ENCODE assay signal across 14 cellular contexts in genomic region chr6:347232-347631, GRCh38. TPM values are rescaled to one million over a fixed set of nuclear protein-coding genes. Genes with fewer than 3 reads are reported as not detected.
DNase-seq lines count a peak whose midpoint lies in the region; ATAC-seq, FAIRE-seq and TF ChIP-seq lines count a peak whose summit lies in the region.
"Had no signal": no experiment of that assay in that cellular context is flagged by ENCODE, and none has a peak within 500 bp of the region (broad histone marks: within the 10 kb centered on the region; RNA-seq: fewer than 3 reads in every experiment).

No MANE protein-coding gene starts in this region.

- peaks cover 57 to 70% of the 10 kb centered on the region in 2 donors for H3K36me3 Mint-ChIP-seq in stimulated activated naive B cell treated with anti-CD40 and anti-IgM and Interleukin-4, amounts not matched to agents 10 μg/mL and 1 μg/mL and 100 μg/mL, for 72 hours
- peaks cover 52% of the 10 kb centered on the region for H3K36me3 Mint-ChIP-seq in stimulated activated effector memory CD8-positive, alpha-beta T cell treated with anti-CD3 and anti-CD28 coated beads, Interleukin-12 subunit alpha, Interleukin-12 subunit beta, amount 100 ng/mL, for 72 hours

- H3K4me1 ChIP-seq in small intestine (ENCODE audit: control insufficient read depth in 2 of 2, insufficient read depth in 1 of 2, low read depth in 1 of 2, low read length in 1 of 2), result no peaks in the 10 kb centered on the region
- H3K4me1 ChIP-seq in sigmoid colon, result peaks cover 0 to 9% (median 3%) of the 10 kb centered on the region in 4 donors

- H3K27ac ChIP-seq in small intestine (ENCODE audit: low read depth in 1 of 2, low read length in 1 of 2) (no peak overlapping the region), sigmoid colon (no peak overlapping the region)
- H3K27ac ChIP-seq: GM23248 had no signal

- peaks cover 0 to 4% of the 10 kb centered on the region in 2 donors for H3K9me3 Mint-ChIP-seq in stimulated activated naive B cell treated with anti-CD40 and anti-IgM and Interleukin-4, amounts not matched to agents 10 μg/mL and 1 μg/mL and 100 μg/mL, for 72 hours
- H3K9me3 Mint-ChIP-seq in stimulated activated effector memory CD8-positive, alpha-beta T cell treated with anti-CD3 and anti-CD28 coated beads, Interleukin-12 subunit alpha, Interleukin-12 subunit beta, amount 100 ng/mL, for 72 hours, result no peaks in the 10 kb centered on the region

- intact Hi-C loops in sigmoid colon (cut with DNase I), result no loop called here

- peaks cover 36 to 83% of the 10 kb centered on the region in 2 donors for H3K4me1 Mint-ChIP-seq in stimulated activated naive B cell treated with anti-CD40 and anti-IgM and Interleukin-4, amounts not matched to agents 10 μg/mL and 1 μg/mL and 100 μg/mL, for 72 hours
- H3K4me1 Mint-ChIP-seq in stimulated activated effector memory CD8-positive, alpha-beta T cell treated with anti-CD3 and anti-CD28 coated beads, Interleukin-12 subunit alpha, Interleukin-12 subunit beta, amount 100 ng/mL, for 72 hours, result peaks cover 16% of the 10 kb centered on the region

- ATAC-seq in GM19043 (IDR thresholded peaks at IDR 0.05; ENCODE audit: low read depth, unreplicated experiment), result peak; percentile 82
- ATAC-seq in HG02588 (IDR thresholded peaks at IDR 0.05; ENCODE audit: unreplicated experiment), result peak; percentile 63
- ATAC-seq in HG03378 (IDR thresholded peaks at IDR 0.05; ENCODE audit: unreplicated experiment), result peak; percentile 80
- ATAC-seq in stimulated activated naive B cell treated with anti-CD40 and anti-IgM and Interleukin-4, amounts not matched to agents 10 μg/mL and 1 μg/mL and 100 μg/mL, for 72 hours (replicated peaks), result peak; percentile 93
- ATAC-seq in stimulated activated effector memory CD8-positive, alpha-beta T cell treated with anti-CD3 and anti-CD28 coated beads, Interleukin-12 subunit alpha, Interleukin-12 subunit beta, amount 100 ng/mL, for 72 hours, result no peak

- WGBS in small intestine, 3 donors, result 88 to 92% (median 88%) methylated on average over 4 of the region's 4 CpGs
- WGBS in sigmoid colon, 2 donors, result 79 to 92% methylated on average over 4 of the region's 4 CpGs

- FAIRE-seq in small intestine (lab: Jason Lieb, UNC), result no peak
- FAIRE-seq: astrocyte had no signal

- H3K9me3 ChIP-seq in small intestine (ENCODE audit: control insufficient read depth, low read depth), result peaks cover 1% of the 10 kb centered on the region
- H3K9me3 ChIP-seq in sigmoid colon, result no peaks in the 10 kb centered on the region

- H3K27me3 Mint-ChIP-seq in stimulated activated naive B cell treated with anti-CD40 and anti-IgM and Interleukin-4, amounts not matched to agents 10 μg/mL and 1 μg/mL and 100 μg/mL, for 72 hours, result no peaks in the 10 kb centered on the region

- TF ChIP-seq POLR2A in sigmoid colon (IDR thresholded peaks at IDR 0.05), result no peak

- H3K4me3 ChIP-seq in small intestine (ENCODE audit: low read depth in 1 of 2, low read length in 2 of 2) (no peak overlapping the region), sigmoid colon (no peak overlapping the region)
- H3K4me3 ChIP-seq: GM23248 had no signal

- TF ChIP-seq CTCF in sigmoid colon (IDR thresholded peaks at IDR 0.05), result no peak

- H3K4me3 Mint-ChIP-seq in stimulated activated naive B cell treated with anti-CD40 and anti-IgM and Interleukin-4, amounts not matched to agents 10 μg/mL and 1 μg/mL and 100 μg/mL, for 72 hours, result peak overlapping the region; percentile 45 to 46
- no peak overlapping the region for H3K4me3 Mint-ChIP-seq in stimulated activated effector memory CD8-positive, alpha-beta T cell treated with anti-CD3 and anti-CD28 coated beads, Interleukin-12 subunit alpha, Interleukin-12 subunit beta, amount 100 ng/mL, for 72 hours

- H3K27ac Mint-ChIP-seq in stimulated activated naive B cell treated with anti-CD40 and anti-IgM and Interleukin-4, amounts not matched to agents 10 μg/mL and 1 μg/mL and 100 μg/mL, for 72 hours, result peak overlapping the region; percentile 75
- no peak overlapping the region for H3K27ac Mint-ChIP-seq in stimulated activated effector memory CD8-positive, alpha-beta T cell treated with anti-CD3 and anti-CD28 coated beads, Interleukin-12 subunit alpha, Interleukin-12 subunit beta, amount 100 ng/mL, for 72 hours

- no peak for DNase-seq in stimulated activated naive B cell treated with anti-CD40 and anti-IgM and Interleukin-4, amounts not matched to agents 10 μg/mL and 1 μg/mL and 100 μg/mL, for 72 hours
- no peak for DNase-seq in small intestine
- no peak for DNase-seq in sigmoid colon
- no peak for DNase-seq in DMS79 (lab: John Stamatoyannopoulos, UW)
- DNase-seq in stimulated activated effector memory CD8-positive, alpha-beta T cell treated with anti-CD3 and anti-CD28 coated beads, Interleukin-12 subunit alpha, Interleukin-12 subunit beta, amount 100 ng/mL, for 72 hours (ENCODE audit: low spot score in 2 of 2), result no peak
- DNase-seq: activated CD8-positive, alpha-beta memory T cell treated with anti-CD3 and anti-CD28 coated beads, Interleukin-2, amount 50 U/mL, for 4 hours; GM23248; NCI-H69; stimulated activated CD4-positive, alpha-beta T cell treated with anti-CD3 and anti-CD28 coated beads, Interleukin-15, amount 100 ng/mL, for 24 hours had no signal

- H3K27me3 ChIP-seq in small intestine (ENCODE audit: control insufficient read depth in 2 of 2, insufficient read depth in 2 of 2, low read length in 2 of 2) (no peaks in the 10 kb centered on the region), sigmoid colon (no peaks in the 10 kb centered on the region)

- H3K36me3 ChIP-seq in small intestine (ENCODE audit: control insufficient read depth in 2 of 2, insufficient read depth in 2 of 2, low read length in 2 of 2), result no peaks in the 10 kb centered on the region
- H3K36me3 ChIP-seq in sigmoid colon, result peaks cover 13 to 32% (median 16%) of the 10 kb centered on the region in 4 donors

- TF ChIP-seq EP300 in sigmoid colon (IDR thresholded peaks at IDR 0.05), result no peak

RNA-seq across cellular contexts. Expression of gene IRF4, which starts 44.3 kb away (rescaled TPM):
- polyA plus RNA-seq in small intestine (1 to 10 TPM in 2 of 3 donors, not detected in 1; 1.4 to 3.5 TPM), sigmoid colon (1 to 10 TPM in 1 of 3 donors, under 1 TPM in 2; 0.46 to 9.3 (median 0.60) TPM)
- under 1 TPM; 0.28 to 0.68 (median 0.34) TPM for total RNA-seq in sigmoid colon
- total RNA-seq: endothelial cell of umbilical vein, GM23248 had no signal
- polyA plus RNA-seq: endothelial cell of umbilical vein had no signal

RNA-seq across cellular contexts. Expression of gene DUSP22, which starts 54.9 kb away (rescaled TPM):
- polyA plus RNA-seq in small intestine, result 10 to 100 TPM; 28.2 to 40.0 (median 30.0) TPM
- 100 to 1,000 TPM in 1 of 4 donors, 10 to 100 TPM in 3; 55.6 to 113 (median 80.5) TPM for total RNA-seq in sigmoid colon
- 10 to 100 TPM; 15.7 to 35.3 (median 32.4) TPM for polyA plus RNA-seq in sigmoid colon
